In the genomic region with DNA sequence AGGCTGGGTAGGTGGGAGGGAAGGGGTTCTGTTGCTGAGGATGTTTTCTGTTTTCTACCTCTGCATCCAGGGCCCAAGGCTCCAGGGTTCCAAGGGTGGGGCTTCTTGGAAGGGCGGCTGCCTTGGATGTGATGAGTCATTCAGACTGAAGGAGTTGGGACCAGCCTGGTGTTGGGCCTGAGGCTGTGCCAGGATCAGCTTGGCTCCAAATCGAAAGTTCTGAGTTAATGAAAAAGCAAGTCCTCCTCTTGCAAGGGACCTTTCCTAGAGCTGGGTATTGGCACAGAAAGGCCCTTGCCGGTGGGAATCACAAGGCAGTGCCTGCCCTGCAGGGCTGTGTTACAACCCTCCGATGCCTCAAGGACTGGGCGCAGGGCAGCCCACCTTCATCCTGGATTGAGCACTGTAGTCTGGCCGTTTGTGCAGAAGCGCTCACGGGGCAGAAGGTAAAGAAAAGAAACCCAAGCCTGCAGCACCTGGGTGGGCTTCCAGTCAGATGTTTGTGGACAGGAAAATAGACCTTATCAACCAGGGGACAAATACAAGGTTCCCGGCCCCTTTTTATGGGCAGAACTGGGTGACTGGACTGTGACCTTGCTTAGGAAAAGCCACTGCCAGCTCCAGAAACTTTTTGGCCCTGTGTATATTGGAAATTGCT, we compare ENCODE assay signal across 8 cellular contexts. TPM values are rescaled to one million over a fixed set of nuclear protein-coding genes. Genes with fewer than 3 reads are reported as not detected.
DNase-seq lines count a peak whose midpoint lies in the region; ATAC-seq, FAIRE-seq and TF ChIP-seq lines count a peak whose summit lies in the region.

No MANE protein-coding gene starts in this region.

- DNase-seq in Ammon's horn (ENCODE audit: low spot score), result peak; percentile 72
- no peak for DNase-seq in Panc1 (ENCODE audit: low read depth, low spot score)
- peak; percentile 96 for DNase-seq in fibroblast of gingiva (ENCODE audit: low read depth)
- peak; percentile 67 to 78 (median 76) for DNase-seq in ovary
- no peak for DNase-seq in T-cell
- no peak for DNase-seq in GM12891 (ENCODE audit: insufficient read length, low spot score)
- DNase-seq in activated naive CD4-positive, alpha-beta T cell (lab: John Stamatoyannopoulos, UW), result no peak
- DNase-seq in NCI-H1105 treated with DMSO at 0.1 percent for 48 hours (lab: John Stamatoyannopoulos, UW), result no peak

- H3K27me3 ChIP-seq in Panc1 (ENCODE audit: control insufficient read depth, insufficient read depth, low read length) (no peaks in the 10 kb centered on the region), ovary (no peaks in the 10 kb centered on the region)

- peaks cover 23 to 29% (median 25%) of the 10 kb centered on the region in 3 donors for H3K4me1 Mint-ChIP-seq in T-cell

- FAIRE-seq in GM12891 (lab: Jason Lieb, UNC), result no peak

- 63 to 70% (median 67%) methylated on average over 9 of the region's 9 CpGs for WGBS in ovary, 3 donors

- TF ChIP-seq CTCF in Panc1 (IDR thresholded peaks at IDR 0.05) (no peak), ovary (IDR thresholded peaks at IDR 0.05) (no peak)

- TF ChIP-seq POLR2A in ovary (IDR thresholded peaks at IDR 0.05), result no peak
- TF ChIP-seq POLR2A in GM12891 (IDR thresholded peaks at IDR 0.05; ENCODE audit: low read depth, low read length), result no peak

- peaks cover 12% of the 10 kb centered on the region for H3K36me3 Mint-ChIP-seq in T-cell

- intact Hi-C loops in Panc1 (cut with micrococcal nuclease; ENCODE audit: unreplicated experiment), result no loop called here
- intact Hi-C loops in ovary (cut with DNase I), result no loop called here

- no TSS peak for BruUV-seq in Panc1 (replicated peaks; lab: Mats Ljungman, UMichigan)

- in situ Hi-C loops in Panc1 (cut with HindIII; ENCODE audit: low pct_unique_long_range_greater_than_20kb, low sequenced_read_pairs), result no loop called here

- CTCF ChIA-PET in Panc1 (lab: Charles Lee), result interaction anchor here (0.7 kb wide), 1 partner anchor 37 kb away, joined by 3 read pairs; no protein-coding TSS in a partner anchor
- CTCF ChIA-PET in T-cell (lab: Charles Lee), result interaction anchor here in 1 of 2 donors (0.7 kb wide), 2 partner anchors 8 to 24 kb away, joined by 3 to 5 read pairs; no protein-coding TSS in a partner anchor

- POLR2A ChIA-PET in Panc1 (lab: Charles Lee), result interaction anchor here (0.5 to 0.6 kb wide), 4 partner anchors 14 to 64 kb away, joined by 3 to 18 read pairs (median 6); no protein-coding TSS in a partner anchor
- POLR2A ChIA-PET in T-cell (lab: Charles Lee), result no interaction called here

- H3K9me3 ChIP-seq in Panc1 (ENCODE audit: control insufficient read depth, insufficient read depth, low read depth, low read length), result no peaks in the 10 kb centered on the region
- H3K9me3 ChIP-seq in ovary, result no peaks in the 10 kb centered on the region

- H3K27ac ChIP-seq in Panc1 (ENCODE audit: low read length) (peak overlapping the region; percentile 58), ovary (peak overlapping the region in 1 of 2 donors; percentile 68)

- no peak for TF ChIP-seq EP300 in ovary (IDR thresholded peaks at IDR 0.05)

- H3K4me1 ChIP-seq in Panc1 (ENCODE audit: control insufficient read depth, insufficient read depth, low read length), result peaks cover 10% of the 10 kb centered on the region
- H3K4me1 ChIP-seq in ovary (ENCODE audit: insufficient read depth), result peaks cover 18% of the 10 kb centered on the region

- H3K27ac Mint-ChIP-seq in T-cell, result no peak overlapping the region

- H3K4me3 ChIP-seq in Panc1 (ENCODE audit: low read depth in 2 of 2, low read length in 2 of 2) (peak overlapping the region in 1 of 2 experiments; percentile 19; a peak in 2 of 4 replicates), ovary (no peak overlapping the region)

- no peak overlapping the region for H3K4me3 Mint-ChIP-seq in T-cell

- no peaks in the 10 kb centered on the region for H3K9me3 Mint-ChIP-seq in T-cell

- H3K27me3 Mint-ChIP-seq in T-cell, result no peaks in the 10 kb centered on the region

- H3K36me3 ChIP-seq in Panc1 (ENCODE audit: control insufficient read depth, insufficient read depth, low read length) (no peaks in the 10 kb centered on the region), ovary (no peaks in the 10 kb centered on the region)

- ATAC-seq in Panc1 (peak; percentile 86), T-cell (replicated peaks in 1 of 4) (no peak)

TF ChIP-seq in GM12891, 5 proteins besides CTCF, POLR2A, EP300 and RAD21:
- no peak for TF ChIP-seq PAX5 (IDR thresholded peaks at IDR 0.05; ENCODE audit: insufficient read depth, low read length, severe bottlenecking)
- no peak for TF ChIP-seq POU2F2 (IDR thresholded peaks at IDR 0.05; ENCODE audit: low read depth, low read length)
- no peak for TF ChIP-seq SPI1 (IDR thresholded peaks at IDR 0.05; ENCODE audit: low read depth, low read length)
- no peak for TF ChIP-seq TAF1 (IDR thresholded peaks at IDR 0.05; ENCODE audit: low read depth, low read length)

RNA-seq across cellular contexts. Expression of a gene that starts 27.1 kb away (rescaled TPM):
- total RNA-seq in Panc1 (2021; ENCODE audit: unreplicated experiment), result 11.9 TPM
- polyA plus RNA-seq in Panc1 (2012; ENCODE audit: insufficient read length), result 12.5 TPM
- total RNA-seq in ovary, result 10 to 100 TPM; 10.6 to 27.4 (median 20.2) TPM
- 10 to 100 TPM in 1 of 2 donors, 1 to 10 TPM in 1; 5.3 to 11.9 TPM for polyA plus RNA-seq in ovary
- 10 to 100 TPM; 38.9 to 52.6 (median 43.7) TPM for total RNA-seq in T-cell
- polyA plus RNA-seq in GM12891 (2012; ENCODE audit: low read depth, missing spikeins), result 15.0 TPM

RNA-seq across cellular contexts. Expression of a gene that starts 52.5 kb away (rescaled TPM):
- 84.9 TPM for total RNA-seq in Panc1 (2021; ENCODE audit: unreplicated experiment)
- 49.7 TPM for polyA plus RNA-seq in Panc1 (2012; ENCODE audit: insufficient read length)
- total RNA-seq in ovary, result 100 to 1,000 TPM in 6 of 7 donors, 10 to 100 TPM in 1; 62.8 to 176 (median 134) TPM
- polyA plus RNA-seq in ovary, result 100 to 1,000 TPM in 1 of 2 donors, 10 to 100 TPM in 1; 65.8 to 145 TPM
- total RNA-seq in T-cell, result 10 to 100 TPM; 30.8 to 44.0 (median 35.2) TPM
- 19.8 TPM for polyA plus RNA-seq in GM12891 (2012; ENCODE audit: low read depth, missing spikeins)

Comparison
In these comparisons a context has a peak if more than half of its experiments do, and no peak if none do; other contexts are left out.
1. DNase-seq: peak in Ammon's horn (single experiment), fibroblast of gingiva (single experiment) and ovary (5 of 5); none in Panc1 (single experiment), T-cell (0 of 34), GM12891 (single experiment), activated naive CD4-positive, alpha-beta T cell (0 of 4) and NCI-H1105 treated with DMSO at 0.1 percent for 48 hours (single experiment).